Comparison of ENCODE assay signal across 12 cellular contexts in the genomic region with DNA sequence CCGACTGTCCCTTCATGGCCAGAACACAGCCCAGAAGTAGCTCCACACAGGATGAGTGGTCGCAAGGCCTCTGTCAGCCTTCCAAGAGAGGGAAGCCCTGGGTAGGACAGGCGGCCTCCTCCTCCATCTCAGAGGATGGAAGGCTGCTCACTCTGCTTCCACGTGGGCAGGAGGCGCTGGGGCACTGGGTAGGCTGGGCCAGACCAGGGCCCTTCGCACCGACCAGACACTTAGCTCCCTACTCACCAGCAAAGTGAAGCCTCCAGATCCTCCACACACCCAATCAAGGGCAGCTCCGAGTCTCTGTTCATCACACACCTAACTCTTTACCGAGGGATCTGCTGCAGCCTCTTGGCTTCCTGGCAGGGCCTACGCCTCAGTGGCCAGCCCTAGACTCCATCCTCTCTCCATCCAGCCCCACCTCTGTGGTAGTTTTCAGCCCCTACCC.
"Had no signal": no experiment of that assay in that cellular context is flagged by ENCODE, and none has a peak within 500 bp of the region (broad histone marks: within the 10 kb centered on the region; RNA-seq: fewer than 3 reads in every experiment).

No MANE protein-coding gene starts in this region.

- ATAC-seq: activated CD4-positive, alpha-beta T cell treated with anti-CD3 and anti-CD28 coated beads for 36 hours; activated CD8-positive, alpha-beta T cell treated with anti-CD3 and anti-CD28 coated beads, Interleukin-2, amount 10 ng/mL, durations not matched to agents 7 days and 5 days; pancreas had no signal

- H3K27ac ChIP-seq: pancreas, tibial nerve, VCaP had no signal

- H3K4me3 ChIP-seq: pancreas, skin epidermis, tibial nerve had no signal

- H3K27ac Mint-ChIP-seq: activated CD4-positive, alpha-beta T cell treated with anti-CD3 and anti-CD28 coated beads for 36 hours; activated CD8-positive, alpha-beta T cell treated with anti-CD3 and anti-CD28 coated beads, Interleukin-2, amount 10 ng/mL, durations not matched to agents 7 days and 5 days; immature natural killer cell had no signal

- H3K4me1 Mint-ChIP-seq: activated CD4-positive, alpha-beta T cell treated with anti-CD3 and anti-CD28 coated beads for 36 hours; immature natural killer cell had no signal

- H3K9me3 Mint-ChIP-seq: immature natural killer cell had no signal

- DNase-seq: activated CD4-positive, alpha-beta T cell treated with anti-CD3 and anti-CD28 coated beads for 36 hours; activated CD8-positive, alpha-beta memory T cell treated with anti-CD3 and anti-CD28 coated beads, Interleukin-2, amount 50 U/mL, for 48 hours; activated CD8-positive, alpha-beta T cell treated with anti-CD3 and anti-CD28 coated beads, Interleukin-2, amount 10 ng/mL, durations not matched to agents 7 days and 5 days; activated naive CD4-positive, alpha-beta T cell; central memory CD4-positive, alpha-beta T cell; immature natural killer cell; mesenchymal stem cell; T1000 had no signal

- H3K9me3 ChIP-seq: pancreas, tibial nerve had no signal

- H3K36me3 ChIP-seq: pancreas had no signal

- H3K27me3 ChIP-seq: pancreas, tibial nerve had no signal

- H3K4me3 Mint-ChIP-seq: activated CD4-positive, alpha-beta T cell treated with anti-CD3 and anti-CD28 coated beads for 36 hours; activated CD8-positive, alpha-beta T cell treated with anti-CD3 and anti-CD28 coated beads, Interleukin-2, amount 10 ng/mL, durations not matched to agents 7 days and 5 days; immature natural killer cell had no signal

- H3K27me3 Mint-ChIP-seq: activated CD4-positive, alpha-beta T cell treated with anti-CD3 and anti-CD28 coated beads for 36 hours had no signal
